8 cellular contexts compared by ENCODE assay signal in genomic region chr12:95815635-95816212, GRCh38. TPM values are rescaled to one million over a fixed set of nuclear protein-coding genes. Genes with fewer than 3 reads are reported as not detected.
DNase-seq lines count a peak whose midpoint lies in the region; ATAC-seq and TF ChIP-seq lines count a peak whose summit lies in the region.

No MANE protein-coding gene starts in this region.

- H3K27me3 Mint-ChIP-seq in activated CD4-positive, alpha-beta memory T cell treated with anti-CD3 and anti-CD28 coated beads for 36 hours, result peaks cover 16% of the 10 kb centered on the region
- peaks cover 9 to 19% of the 10 kb centered on the region in 2 donors for H3K27me3 Mint-ChIP-seq in stimulated activated naive B cell treated with anti-CD40 and anti-IgM and Interleukin-4, amounts not matched to agents 10 μg/mL and 1 μg/mL and 100 μg/mL, for 72 hours

- H3K9me3 ChIP-seq in effector memory CD4-positive, alpha-beta T cell (ENCODE audit: control insufficient read depth, low read length), result no peaks in the 10 kb centered on the region

- DNase-seq in GM03348 (ENCODE audit: low spot score) (peak; percentile 66), NCI-H1105 (lab: John Stamatoyannopoulos, UW) (peak; percentile 9), inferior parietal cortex (ENCODE audit: extremely low spot score) (peak; percentile 57)
- DNase-seq in stimulated activated naive CD8-positive, alpha-beta T cell treated with anti-CD3 and anti-CD28 coated beads, Interleukin-15, Interleukin-2, amounts not matched to agents 100 U/mL and 50 U/mL, for 24 hours, result no peak
- DNase-seq in activated CD4-positive, alpha-beta memory T cell treated with anti-CD3 and anti-CD28 coated beads for 36 hours, result no peak
- no peak for DNase-seq in stimulated activated naive B cell treated with anti-CD40 and anti-IgM and Interleukin-4, amounts not matched to agents 10 μg/mL and 1 μg/mL and 100 μg/mL, for 72 hours
- DNase-seq in effector memory CD4-positive, alpha-beta T cell, result no peak

- no peaks in the 10 kb centered on the region for H3K9me3 Mint-ChIP-seq in activated CD4-positive, alpha-beta memory T cell treated with anti-CD3 and anti-CD28 coated beads for 36 hours
- H3K9me3 Mint-ChIP-seq in stimulated activated naive B cell treated with anti-CD40 and anti-IgM and Interleukin-4, amounts not matched to agents 10 μg/mL and 1 μg/mL and 100 μg/mL, for 72 hours, result no peaks in the 10 kb centered on the region

- no peak for ATAC-seq in stimulated activated naive CD8-positive, alpha-beta T cell treated with anti-CD3 and anti-CD28 coated beads, Interleukin-15, Interleukin-2, amounts not matched to agents 100 U/mL and 50 U/mL, for 24 hours
- no peak for ATAC-seq in stimulated activated naive B cell treated with anti-CD40 and anti-IgM and Interleukin-4, amounts not matched to agents 10 μg/mL and 1 μg/mL and 100 μg/mL, for 72 hours (replicated peaks)

- TF ChIP-seq CTCF in WI38 (IDR thresholded peaks at IDR 0.05; ENCODE audit: low read depth, low read length), result peak; percentile 41; the same call in 1 of the 2 replicates

- H3K27ac ChIP-seq in effector memory CD4-positive, alpha-beta T cell (ENCODE audit: insufficient read depth, low read length, poor library complexity, severe bottlenecking), result no peak overlapping the region

- POLR2A ChIA-PET in activated CD4-positive, alpha-beta memory T cell treated with anti-CD3 and anti-CD28 coated beads for 36 hours (lab: Charles Lee), result no interaction called here

- CTCF ChIA-PET in activated CD4-positive, alpha-beta memory T cell treated with anti-CD3 and anti-CD28 coated beads for 36 hours (lab: Charles Lee), result interaction anchor here (1.2 kb wide), 1 partner anchor 183 kb away, joined by 3 read pairs; no protein-coding TSS in a partner anchor

- H3K36me3 Mint-ChIP-seq in activated CD4-positive, alpha-beta memory T cell treated with anti-CD3 and anti-CD28 coated beads for 36 hours, result no peaks in the 10 kb centered on the region
- H3K36me3 Mint-ChIP-seq in stimulated activated naive B cell treated with anti-CD40 and anti-IgM and Interleukin-4, amounts not matched to agents 10 μg/mL and 1 μg/mL and 100 μg/mL, for 72 hours, result no peaks in the 10 kb centered on the region

- intact Hi-C loops in activated CD4-positive, alpha-beta memory T cell treated with anti-CD3 and anti-CD28 coated beads for 36 hours (cut with micrococcal nuclease), result loop anchor here (1.0 kb wide), 1 partner anchor 192 kb away; no protein-coding TSS in a partner anchor

- no peaks in the 10 kb centered on the region for H3K4me1 ChIP-seq in effector memory CD4-positive, alpha-beta T cell (ENCODE audit: control insufficient read depth, insufficient read depth, low read length, poor library complexity, severe bottlenecking)

- H3K36me3 ChIP-seq in effector memory CD4-positive, alpha-beta T cell (ENCODE audit: control insufficient read depth, insufficient read depth, low read length), result no peaks in the 10 kb centered on the region

- no peak overlapping the region for H3K27ac Mint-ChIP-seq in activated CD4-positive, alpha-beta memory T cell treated with anti-CD3 and anti-CD28 coated beads for 36 hours
- H3K27ac Mint-ChIP-seq in stimulated activated naive B cell treated with anti-CD40 and anti-IgM and Interleukin-4, amounts not matched to agents 10 μg/mL and 1 μg/mL and 100 μg/mL, for 72 hours, result no peak overlapping the region

- H3K4me3 Mint-ChIP-seq in activated CD4-positive, alpha-beta memory T cell treated with anti-CD3 and anti-CD28 coated beads for 36 hours, result no peak overlapping the region
- H3K4me3 Mint-ChIP-seq in stimulated activated naive B cell treated with anti-CD40 and anti-IgM and Interleukin-4, amounts not matched to agents 10 μg/mL and 1 μg/mL and 100 μg/mL, for 72 hours, result no peak overlapping the region

- no peaks in the 10 kb centered on the region for H3K27me3 ChIP-seq in effector memory CD4-positive, alpha-beta T cell (replicated peaks; ENCODE audit: control insufficient read depth, insufficient read depth, low read length, poor library complexity, severe bottlenecking)

- H3K4me1 Mint-ChIP-seq in activated CD4-positive, alpha-beta memory T cell treated with anti-CD3 and anti-CD28 coated beads for 36 hours (ENCODE audit: low read depth), result no peaks in the 10 kb centered on the region
- no peaks in the 10 kb centered on the region for H3K4me1 Mint-ChIP-seq in stimulated activated naive B cell treated with anti-CD40 and anti-IgM and Interleukin-4, amounts not matched to agents 10 μg/mL and 1 μg/mL and 100 μg/mL, for 72 hours

- no peak overlapping the region for H3K4me3 ChIP-seq in WI38 (ENCODE audit: low read depth, low read length)
- no peak overlapping the region for H3K4me3 ChIP-seq in effector memory CD4-positive, alpha-beta T cell (ENCODE audit: insufficient read depth, low read depth, low read length, poor library complexity, severe bottlenecking)

RNA-seq across cellular contexts. Expression of gene NTN4, which starts 25.2 kb away (rescaled TPM):
- total RNA-seq in activated CD4-positive, alpha-beta memory T cell treated with anti-CD3 and anti-CD28 coated beads for 36 hours, result under 1 TPM in 1 of 2 experiments, not detected in 1; 0.29 TPM

RNA-seq across cellular contexts. Expression of gene SNRPF, which starts 43.0 kb away (rescaled TPM):
- 10 to 100 TPM; 45.4 to 46.0 TPM for total RNA-seq in activated CD4-positive, alpha-beta memory T cell treated with anti-CD3 and anti-CD28 coated beads for 36 hours

Comparison
In these comparisons a context has a peak if more than half of its experiments do, and no peak if none do; other contexts are left out.
1. DNase-seq: peak in GM03348 (single experiment), NCI-H1105 (single experiment) and inferior parietal cortex (single experiment); none in stimulated activated naive CD8-positive, alpha-beta T cell treated with anti-CD3 and anti-CD28 coated beads, Interleukin-15, Interleukin-2, amounts not matched to agents 100 U/mL and 50 U/mL, for 24 hours (single experiment), activated CD4-positive, alpha-beta memory T cell treated with anti-CD3 and anti-CD28 coated beads for 36 hours (single experiment), stimulated activated naive B cell treated with anti-CD40 and anti-IgM and Interleukin-4, amounts not matched to agents 10 μg/mL and 1 μg/mL and 100 μg/mL, for 72 hours (single experiment) and effector memory CD4-positive, alpha-beta T cell (0 of 3).